Comparison of ENCODE assay signal across 15 cellular contexts in genomic region chr4:102474736-102475504, GRCh38.
"Had no signal": no experiment of that assay in that cellular context is flagged by ENCODE, and none has a peak within 500 bp of the region (broad histone marks: within the 10 kb centered on the region; RNA-seq: fewer than 3 reads in every experiment).

No MANE protein-coding gene starts in this region.

- H2AFZ ChIP-seq: parathyroid adenoma had no signal

- H3K9ac ChIP-seq: parathyroid adenoma had no signal

- H3K4me3 ChIP-seq: esophagus squamous epithelium, stomach, testis, upper lobe of right lung had no signal

- H3K79me2 ChIP-seq: parathyroid adenoma had no signal

- H3K27ac Mint-ChIP-seq: activated T-helper 2 cell treated with anti-CD3 and anti-CD28 coated beads, Interferon-gamma antibody, Interleukin-2, Interleukin-4, amounts not matched to agents 10 μg/mL and 5 μg/mL and 100 μg/mL, durations not matched to agents 14 hours and 24 hours and 36 hours; T-cell had no signal

- H3K27ac ChIP-seq: esophagus squamous epithelium, neutrophil, parathyroid adenoma, stomach, testis, upper lobe of right lung had no signal

- H3K27me3 Mint-ChIP-seq: T-cell had no signal

- H3K27me3 ChIP-seq: esophagus squamous epithelium, neutrophil, stomach, testis, upper lobe of right lung had no signal

- H3K9me3 ChIP-seq: esophagus squamous epithelium, testis, upper lobe of right lung had no signal

- H3K4me1 ChIP-seq: esophagus squamous epithelium, parathyroid adenoma, stomach, testis, upper lobe of right lung had no signal

- ATAC-seq: T-cell, upper lobe of right lung had no signal

- DNase-seq: activated CD4-positive, alpha-beta T cell treated with anti-CD3 and anti-CD28 coated beads, Interleukin-2, amount 50 U/mL, for 4 hours; activated CD4-positive, CD25-positive, alpha-beta regulatory T cell treated with anti-CD3 and anti-CD28 coated beads, Interleukin-2, amount 50 U/mL, for 72 hours; activated naive CD4-positive, alpha-beta T cell treated with anti-CD3 and anti-CD28 coated beads, Interleukin-2, amount 50 U/mL, for 16 hours; esophagus squamous epithelium; glutamatergic neuron; kidney glomerular epithelial cell; stimulated activated CD4-positive, alpha-beta T cell treated with anti-CD3 and anti-CD28 coated beads, Interleukin-1b, Interleukin-23, amount 100 ng/mL, for 48 hours; stomach; T-cell; T-helper 9 cell; testis; upper lobe of right lung had no signal

- H3K4me3 Mint-ChIP-seq: T-cell had no signal

- H3K36me3 ChIP-seq: esophagus squamous epithelium, neutrophil, stomach, upper lobe of right lung had no signal
